27 cellular contexts compared by ENCODE assay signal in the genomic region with DNA sequence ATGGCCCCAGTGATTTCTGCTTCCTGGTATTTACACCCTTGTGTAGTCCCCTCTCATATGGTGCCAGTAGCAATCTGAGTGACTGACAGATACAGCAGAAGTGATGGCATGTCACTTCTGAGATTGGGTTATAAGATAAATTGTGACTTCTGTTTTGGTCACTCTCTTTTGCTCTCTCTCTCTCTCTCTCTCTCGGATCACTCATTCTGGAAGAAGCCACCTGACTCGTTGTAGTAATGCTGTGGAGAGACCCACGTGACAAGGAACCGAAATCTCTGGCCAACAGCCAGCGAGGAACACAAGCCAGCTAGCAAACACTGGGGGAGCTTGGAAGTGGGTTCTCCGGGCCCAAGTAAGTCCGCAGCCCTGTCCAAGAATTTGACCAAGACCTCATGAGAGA.
"Had no signal": no experiment of that assay in that cellular context is flagged by ENCODE, and none has a peak within 500 bp of the region (broad histone marks: within the 10 kb centered on the region; RNA-seq: fewer than 3 reads in every experiment).

No MANE protein-coding gene starts in this region.

- H3K36me3 ChIP-seq: left lung, neutrophil, ovary, right atrium auricular region, tibial nerve, vagina had no signal

- H3K27ac ChIP-seq: foreskin keratinocyte, left lung, neutrophil, ovary, psoas muscle, right atrium auricular region, tibial nerve, vagina had no signal

- DNase-seq: activated B cell treated with CpG ODN at 0.5 μM for 24 hours; activated CD4-positive, alpha-beta T cell treated with anti-CD3 and anti-CD28 coated beads for 36 hours; activated CD4-positive, alpha-beta T cell treated with anti-CD3 and anti-CD28 coated beads, Interleukin-2, amount 50 U/mL, for 4 hours; activated CD8-positive, alpha-beta memory T cell treated with anti-CD3 and anti-CD28 coated beads for 24 hours; activated CD8-positive, alpha-beta memory T cell treated with anti-CD3 and anti-CD28 coated beads, Interleukin-2, amount 50 U/mL, for 4 hours; activated naive CD4-positive, alpha-beta T cell; activated T-cell treated with anti-CD3 and anti-CD28 coated beads, Interleukin-2, amount 50 U/mL, for 4 hours; central memory CD4-positive, alpha-beta T cell; effector memory CD4-positive, alpha-beta T cell; hippocampal formation; kidney glomerular epithelial cell; left lung; ovary; psoas muscle; stimulated activated CD4-positive, alpha-beta T cell treated with anti-CD3 and anti-CD28 coated beads, Interleukin-12 subunit alpha, Interleukin-12 subunit beta, amount 100 ng/mL, for 4 hours; stimulated activated CD4-positive, alpha-beta T cell treated with anti-CD3 and anti-CD28 coated beads, Interleukin-4, amount 100 ng/mL, for 4 hours; stimulated activated naive CD8-positive, alpha-beta T cell treated with anti-CD3 and anti-CD28 coated beads, Interleukin-15, Interleukin-2, amounts not matched to agents 100 U/mL and 50 U/mL, for 24 hours; substantia nigra had no signal

- H3K9me3 Mint-ChIP-seq: activated B cell treated with CpG ODN at 0.5 μM for 24 hours; activated T-cell treated with anti-CD3 and anti-CD28 coated beads, Interleukin-2, amount 50 U/mL, for 4 hours; activated T-helper 2 cell treated with anti-CD3 and anti-CD28 coated beads, Interferon-gamma antibody, Interleukin-2, Interleukin-4, amounts not matched to agents 10 μg/mL and 5 μg/mL and 100 μg/mL, durations not matched to agents 14 hours and 24 hours and 36 hours had no signal

- ATAC-seq: activated CD4-positive, alpha-beta T cell treated with anti-CD3 and anti-CD28 coated beads for 36 hours; activated T-cell treated with anti-CD3 and anti-CD28 coated beads, Interleukin-2, amount 50 U/mL, for 4 hours; left lung; natural killer cell treated with Interleukin-12 subunit alpha and Interleukin-12 subunit beta and Interleukin-15 and Interleukin-18, amount 100 ng/mL, for 72 hours; stimulated activated naive CD8-positive, alpha-beta T cell treated with anti-CD3 and anti-CD28 coated beads, Interleukin-15, Interleukin-2, amounts not matched to agents 100 U/mL and 50 U/mL, for 24 hours had no signal

- H3K27me3 ChIP-seq: foreskin keratinocyte, left lung, neutrophil, ovary, right atrium auricular region, tibial nerve, vagina had no signal

- H3K27ac Mint-ChIP-seq: activated B cell treated with CpG ODN at 0.5 μM for 24 hours; activated CD4-positive, alpha-beta T cell treated with anti-CD3 and anti-CD28 coated beads for 36 hours; activated naive CD8-positive, alpha-beta T cell; activated T-helper 2 cell treated with anti-CD3 and anti-CD28 coated beads, Interferon-gamma antibody, Interleukin-2, Interleukin-4, amounts not matched to agents 10 μg/mL and 5 μg/mL and 100 μg/mL, durations not matched to agents 14 hours and 24 hours and 36 hours; natural killer cell treated with Interleukin-12 subunit alpha and Interleukin-12 subunit beta and Interleukin-15 and Interleukin-18, amount 100 ng/mL, for 72 hours had no signal

- H3K9me3 ChIP-seq: left lung, neutrophil, ovary, psoas muscle, right atrium auricular region, tibial nerve, vagina had no signal

- H3K4me3 ChIP-seq: left lung, ovary, psoas muscle, right atrium auricular region, tibial nerve, vagina had no signal

- H3K36me3 Mint-ChIP-seq: activated naive CD8-positive, alpha-beta T cell; natural killer cell treated with Interleukin-12 subunit alpha and Interleukin-12 subunit beta and Interleukin-15 and Interleukin-18, amount 100 ng/mL, for 72 hours had no signal

- FAIRE-seq: astrocyte had no signal

- H3K4me3 Mint-ChIP-seq: activated B cell treated with CpG ODN at 0.5 μM for 24 hours; activated CD4-positive, alpha-beta T cell treated with anti-CD3 and anti-CD28 coated beads for 36 hours; activated naive CD8-positive, alpha-beta T cell; activated T-cell treated with anti-CD3 and anti-CD28 coated beads, Interleukin-2, amount 50 U/mL, for 4 hours; natural killer cell treated with Interleukin-12 subunit alpha and Interleukin-12 subunit beta and Interleukin-15 and Interleukin-18, amount 100 ng/mL, for 72 hours had no signal

- H3K4me1 Mint-ChIP-seq: activated B cell treated with CpG ODN at 0.5 μM for 24 hours; activated CD4-positive, alpha-beta T cell treated with anti-CD3 and anti-CD28 coated beads for 36 hours had no signal

- H3K4me1 ChIP-seq: foreskin keratinocyte, left lung, right atrium auricular region, tibial nerve had no signal
